In the genomic region with DNA sequence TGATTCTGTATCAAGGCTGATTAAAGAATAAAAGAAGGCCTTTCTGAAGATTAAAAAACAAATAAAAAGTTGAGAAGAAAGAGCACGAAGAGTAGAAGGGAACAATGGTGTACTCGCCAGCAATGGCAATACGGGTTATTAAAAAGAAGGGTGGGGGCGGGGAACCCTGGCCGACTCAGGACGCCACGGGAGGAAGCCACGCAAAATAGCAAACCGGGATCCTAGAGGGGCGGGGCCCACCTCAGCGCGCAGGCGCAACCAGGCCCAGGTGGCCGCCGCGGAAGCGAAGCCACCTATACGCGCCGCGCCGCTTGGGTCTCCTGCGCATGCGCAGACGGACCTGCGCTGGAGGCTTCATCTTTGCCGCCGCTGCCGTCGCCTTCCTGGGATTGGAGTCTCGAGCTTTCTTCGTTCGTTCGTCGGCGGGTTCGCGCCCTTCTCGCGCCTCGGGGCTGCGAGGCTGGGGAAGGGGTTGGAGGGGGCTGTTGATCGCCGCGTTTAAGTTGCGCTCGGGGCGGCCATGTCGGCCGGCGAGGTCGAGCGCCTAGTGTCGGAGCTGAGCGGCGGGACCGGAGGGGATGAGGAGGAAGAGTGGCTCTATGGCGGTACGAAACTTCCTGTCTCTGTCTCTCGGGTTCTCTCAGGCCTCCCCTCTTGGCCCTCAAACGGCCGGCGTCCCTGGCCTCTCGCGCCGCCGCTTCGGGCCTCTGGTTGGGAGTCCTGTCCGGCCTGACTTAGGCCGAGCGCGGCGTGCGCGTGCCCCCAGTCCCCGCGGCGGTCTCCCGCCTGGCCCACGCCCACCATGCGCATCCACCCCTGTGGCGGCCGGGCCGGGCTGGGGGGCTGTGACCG, we compare ENCODE assay signal across 1 cellular context.
TF ChIP-seq lines count a peak whose summit lies in the region.

A gene with protein sequence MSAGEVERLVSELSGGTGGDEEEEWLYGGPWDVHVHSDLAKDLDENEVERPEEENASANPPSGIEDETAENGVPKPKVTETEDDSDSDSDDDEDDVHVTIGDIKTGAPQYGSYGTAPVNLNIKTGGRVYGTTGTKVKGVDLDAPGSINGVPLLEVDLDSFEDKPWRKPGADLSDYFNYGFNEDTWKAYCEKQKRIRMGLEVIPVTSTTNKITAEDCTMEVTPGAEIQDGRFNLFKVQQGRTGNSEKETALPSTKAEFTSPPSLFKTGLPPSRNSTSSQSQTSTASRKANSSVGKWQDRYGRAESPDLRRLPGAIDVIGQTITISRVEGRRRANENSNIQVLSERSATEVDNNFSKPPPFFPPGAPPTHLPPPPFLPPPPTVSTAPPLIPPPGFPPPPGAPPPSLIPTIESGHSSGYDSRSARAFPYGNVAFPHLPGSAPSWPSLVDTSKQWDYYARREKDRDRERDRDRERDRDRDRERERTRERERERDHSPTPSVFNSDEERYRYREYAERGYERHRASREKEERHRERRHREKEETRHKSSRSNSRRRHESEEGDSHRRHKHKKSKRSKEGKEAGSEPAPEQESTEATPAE (plus strand): TSS at position 323 of the 852 bp plus-strand sequence. CDS start 198 bp downstream, at position 521.

TF ChIP-seq in HepG2, 621 proteins besides CTCF, POLR2A, EP300 and RAD21 (continued from another document and continues in another):
- TF ChIP-seq, protein P1, sequence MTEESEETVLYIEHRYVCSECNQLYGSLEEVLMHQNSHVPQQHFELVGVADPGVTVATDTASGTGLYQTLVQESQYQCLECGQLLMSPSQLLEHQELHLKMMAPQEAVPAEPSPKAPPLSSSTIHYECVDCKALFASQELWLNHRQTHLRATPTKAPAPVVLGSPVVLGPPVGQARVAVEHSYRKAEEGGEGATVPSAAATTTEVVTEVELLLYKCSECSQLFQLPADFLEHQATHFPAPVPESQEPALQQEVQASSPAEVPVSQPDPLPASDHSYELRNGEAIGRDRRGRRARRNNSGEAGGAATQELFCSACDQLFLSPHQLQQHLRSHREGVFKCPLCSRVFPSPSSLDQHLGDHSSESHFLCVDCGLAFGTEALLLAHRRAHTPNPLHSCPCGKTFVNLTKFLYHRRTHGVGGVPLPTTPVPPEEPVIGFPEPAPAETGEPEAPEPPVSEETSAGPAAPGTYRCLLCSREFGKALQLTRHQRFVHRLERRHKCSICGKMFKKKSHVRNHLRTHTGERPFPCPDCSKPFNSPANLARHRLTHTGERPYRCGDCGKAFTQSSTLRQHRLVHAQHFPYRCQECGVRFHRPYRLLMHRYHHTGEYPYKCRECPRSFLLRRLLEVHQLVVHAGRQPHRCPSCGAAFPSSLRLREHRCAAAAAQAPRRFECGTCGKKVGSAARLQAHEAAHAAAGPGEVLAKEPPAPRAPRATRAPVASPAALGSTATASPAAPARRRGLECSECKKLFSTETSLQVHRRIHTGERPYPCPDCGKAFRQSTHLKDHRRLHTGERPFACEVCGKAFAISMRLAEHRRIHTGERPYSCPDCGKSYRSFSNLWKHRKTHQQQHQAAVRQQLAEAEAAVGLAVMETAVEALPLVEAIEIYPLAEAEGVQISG (CRISPR knock-in tag; IDR thresholded peaks at IDR 0.05) = peak; percentile 55; the same call in 1 of the 2 replicates
- TF ChIP-seq ZNF879 (CRISPR knock-in tag; IDR thresholded peaks at IDR 0.05) (no peak), ELF3 (CRISPR knock-in tag; IDR thresholded peaks at IDR 0.05) (peak; percentile 66), ZNF678 (CRISPR knock-in tag; IDR thresholded peaks at IDR 0.05) (no peak; the same call in 1 of the 2 replicates), ZNF30 (CRISPR knock-in tag; IDR thresholded peaks at IDR 0.05) (no peak), ZNF121 (CRISPR knock-in tag; IDR thresholded peaks at IDR 0.05) (no peak), ZNF224 (CRISPR knock-in tag; IDR thresholded peaks at IDR 0.05) (0 out of 2 replicates have a peak, but pooled peaks have one; percentile 72), ZBTB21 (CRISPR knock-in tag; IDR thresholded peaks at IDR 0.05) (0 out of 2 replicates have a peak, but pooled peaks have one; percentile 13), IRF2 (CRISPR knock-in tag; IDR thresholded peaks at IDR 0.05) (peak; percentile 42; the same call in 1 of the 2 replicates), ZNF850 (CRISPR knock-in tag; conservative IDR thresholded peaks at IDR 0.05) (no peak), SRY (CRISPR knock-in tag; IDR thresholded peaks at IDR 0.05) (0 out of 2 replicates have a peak, but pooled peaks have one; percentile 41), MZF1 (CRISPR knock-in tag; IDR thresholded peaks at IDR 0.05; ENCODE audit: borderline replicate concordance) (no peak), BORCS8-MEF2B (CRISPR knock-in tag; IDR thresholded peaks at IDR 0.05) (no peak; the same call in 1 of the 2 replicates), ZBTB8A (CRISPR knock-in tag; IDR thresholded peaks at IDR 0.05; ENCODE audit: borderline replicate concordance, low read depth) (no peak), SKI (IDR thresholded peaks at IDR 0.05; ENCODE audit: partially characterized antibody) (peak; percentile 23), FOXP1 (IDR thresholded peaks at IDR 0.05) (no peak), FOXP1 (CRISPR knock-in tag; IDR thresholded peaks at IDR 0.05) (no peak), AGO2 (optimal IDR thresholded peaks at IDR 0.05; ENCODE audit: low read depth, low read length) (peak; percentile 67), AGO1 (IDR thresholded peaks at IDR 0.05; ENCODE audit: low read depth, low read length, poor library complexity, severe bottlenecking) (peak; percentile 54), ZNF629 (CRISPR knock-in tag; conservative IDR thresholded peaks at IDR 0.05) (no peak), ZNF501 (CRISPR knock-in tag; IDR thresholded peaks at IDR 0.05) (peak; percentile 91), DNMT1 (CRISPR knock-in tag; IDR thresholded peaks at IDR 0.05) (no peak)
- TF ChIP-seq, protein P2, sequence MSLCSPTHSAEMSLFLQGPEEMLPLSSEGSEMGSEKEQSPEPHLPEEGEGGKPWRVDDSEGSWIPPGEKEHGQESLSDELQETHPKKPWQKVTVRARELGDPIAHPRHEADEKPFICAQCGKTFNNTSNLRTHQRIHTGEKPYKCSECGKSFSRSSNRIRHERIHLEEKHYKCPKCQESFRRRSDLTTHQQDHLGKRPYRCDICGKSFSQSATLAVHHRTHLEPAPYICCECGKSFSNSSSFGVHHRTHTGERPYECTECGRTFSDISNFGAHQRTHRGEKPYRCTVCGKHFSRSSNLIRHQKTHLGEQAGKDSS (CRISPR knock-in tag; IDR thresholded peaks at IDR 0.05; ENCODE audit: borderline replicate concordance, low read depth) = peak; percentile 84
- TF ChIP-seq, protein P3, sequence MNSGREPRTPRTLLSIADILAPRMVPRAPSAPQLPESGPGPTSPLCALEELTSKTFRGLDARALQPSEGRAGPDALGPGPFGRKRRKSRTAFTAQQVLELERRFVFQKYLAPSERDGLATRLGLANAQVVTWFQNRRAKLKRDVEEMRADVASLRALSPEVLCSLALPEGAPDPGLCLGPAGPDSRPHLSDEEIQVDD (CRISPR knock-in tag; IDR thresholded peaks at IDR 0.05; ENCODE audit: borderline replicate concordance) = no peak
- TF ChIP-seq, protein P4, sequence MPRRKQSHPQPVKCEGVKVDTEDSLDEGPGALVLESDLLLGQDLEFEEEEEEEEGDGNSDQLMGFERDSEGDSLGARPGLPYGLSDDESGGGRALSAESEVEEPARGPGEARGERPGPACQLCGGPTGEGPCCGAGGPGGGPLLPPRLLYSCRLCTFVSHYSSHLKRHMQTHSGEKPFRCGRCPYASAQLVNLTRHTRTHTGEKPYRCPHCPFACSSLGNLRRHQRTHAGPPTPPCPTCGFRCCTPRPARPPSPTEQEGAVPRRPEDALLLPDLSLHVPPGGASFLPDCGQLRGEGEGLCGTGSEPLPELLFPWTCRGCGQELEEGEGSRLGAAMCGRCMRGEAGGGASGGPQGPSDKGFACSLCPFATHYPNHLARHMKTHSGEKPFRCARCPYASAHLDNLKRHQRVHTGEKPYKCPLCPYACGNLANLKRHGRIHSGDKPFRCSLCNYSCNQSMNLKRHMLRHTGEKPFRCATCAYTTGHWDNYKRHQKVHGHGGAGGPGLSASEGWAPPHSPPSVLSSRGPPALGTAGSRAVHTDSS (CRISPR knock-in tag; conservative IDR thresholded peaks at IDR 0.05) = no peak
- TF ChIP-seq, protein P5, sequence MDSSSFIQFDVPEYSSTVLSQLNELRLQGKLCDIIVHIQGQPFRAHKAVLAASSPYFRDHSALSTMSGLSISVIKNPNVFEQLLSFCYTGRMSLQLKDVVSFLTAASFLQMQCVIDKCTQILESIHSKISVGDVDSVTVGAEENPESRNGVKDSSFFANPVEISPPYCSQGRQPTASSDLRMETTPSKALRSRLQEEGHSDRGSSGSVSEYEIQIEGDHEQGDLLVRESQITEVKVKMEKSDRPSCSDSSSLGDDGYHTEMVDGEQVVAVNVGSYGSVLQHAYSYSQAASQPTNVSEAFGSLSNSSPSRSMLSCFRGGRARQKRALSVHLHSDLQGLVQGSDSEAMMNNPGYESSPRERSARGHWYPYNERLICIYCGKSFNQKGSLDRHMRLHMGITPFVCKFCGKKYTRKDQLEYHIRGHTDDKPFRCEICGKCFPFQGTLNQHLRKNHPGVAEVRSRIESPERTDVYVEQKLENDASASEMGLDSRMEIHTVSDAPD (CRISPR knock-in tag; IDR thresholded peaks at IDR 0.05) = no peak; the same call in 1 of the 2 replicates
- TF ChIP-seq, protein P6, sequence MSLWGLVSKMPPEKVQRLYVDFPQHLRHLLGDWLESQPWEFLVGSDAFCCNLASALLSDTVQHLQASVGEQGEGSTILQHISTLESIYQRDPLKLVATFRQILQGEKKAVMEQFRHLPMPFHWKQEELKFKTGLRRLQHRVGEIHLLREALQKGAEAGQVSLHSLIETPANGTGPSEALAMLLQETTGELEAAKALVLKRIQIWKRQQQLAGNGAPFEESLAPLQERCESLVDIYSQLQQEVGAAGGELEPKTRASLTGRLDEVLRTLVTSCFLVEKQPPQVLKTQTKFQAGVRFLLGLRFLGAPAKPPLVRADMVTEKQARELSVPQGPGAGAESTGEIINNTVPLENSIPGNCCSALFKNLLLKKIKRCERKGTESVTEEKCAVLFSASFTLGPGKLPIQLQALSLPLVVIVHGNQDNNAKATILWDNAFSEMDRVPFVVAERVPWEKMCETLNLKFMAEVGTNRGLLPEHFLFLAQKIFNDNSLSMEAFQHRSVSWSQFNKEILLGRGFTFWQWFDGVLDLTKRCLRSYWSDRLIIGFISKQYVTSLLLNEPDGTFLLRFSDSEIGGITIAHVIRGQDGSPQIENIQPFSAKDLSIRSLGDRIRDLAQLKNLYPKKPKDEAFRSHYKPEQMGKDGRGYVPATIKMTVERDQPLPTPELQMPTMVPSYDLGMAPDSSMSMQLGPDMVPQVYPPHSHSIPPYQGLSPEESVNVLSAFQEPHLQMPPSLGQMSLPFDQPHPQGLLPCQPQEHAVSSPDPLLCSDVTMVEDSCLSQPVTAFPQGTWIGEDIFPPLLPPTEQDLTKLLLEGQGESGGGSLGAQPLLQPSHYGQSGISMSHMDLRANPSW (CRISPR knock-in tag; IDR thresholded peaks at IDR 0.05; ENCODE audit: borderline replicate concordance) = peak; percentile 13; the same call in 1 of the 2 replicates
- TF ChIP-seq, protein P7, sequence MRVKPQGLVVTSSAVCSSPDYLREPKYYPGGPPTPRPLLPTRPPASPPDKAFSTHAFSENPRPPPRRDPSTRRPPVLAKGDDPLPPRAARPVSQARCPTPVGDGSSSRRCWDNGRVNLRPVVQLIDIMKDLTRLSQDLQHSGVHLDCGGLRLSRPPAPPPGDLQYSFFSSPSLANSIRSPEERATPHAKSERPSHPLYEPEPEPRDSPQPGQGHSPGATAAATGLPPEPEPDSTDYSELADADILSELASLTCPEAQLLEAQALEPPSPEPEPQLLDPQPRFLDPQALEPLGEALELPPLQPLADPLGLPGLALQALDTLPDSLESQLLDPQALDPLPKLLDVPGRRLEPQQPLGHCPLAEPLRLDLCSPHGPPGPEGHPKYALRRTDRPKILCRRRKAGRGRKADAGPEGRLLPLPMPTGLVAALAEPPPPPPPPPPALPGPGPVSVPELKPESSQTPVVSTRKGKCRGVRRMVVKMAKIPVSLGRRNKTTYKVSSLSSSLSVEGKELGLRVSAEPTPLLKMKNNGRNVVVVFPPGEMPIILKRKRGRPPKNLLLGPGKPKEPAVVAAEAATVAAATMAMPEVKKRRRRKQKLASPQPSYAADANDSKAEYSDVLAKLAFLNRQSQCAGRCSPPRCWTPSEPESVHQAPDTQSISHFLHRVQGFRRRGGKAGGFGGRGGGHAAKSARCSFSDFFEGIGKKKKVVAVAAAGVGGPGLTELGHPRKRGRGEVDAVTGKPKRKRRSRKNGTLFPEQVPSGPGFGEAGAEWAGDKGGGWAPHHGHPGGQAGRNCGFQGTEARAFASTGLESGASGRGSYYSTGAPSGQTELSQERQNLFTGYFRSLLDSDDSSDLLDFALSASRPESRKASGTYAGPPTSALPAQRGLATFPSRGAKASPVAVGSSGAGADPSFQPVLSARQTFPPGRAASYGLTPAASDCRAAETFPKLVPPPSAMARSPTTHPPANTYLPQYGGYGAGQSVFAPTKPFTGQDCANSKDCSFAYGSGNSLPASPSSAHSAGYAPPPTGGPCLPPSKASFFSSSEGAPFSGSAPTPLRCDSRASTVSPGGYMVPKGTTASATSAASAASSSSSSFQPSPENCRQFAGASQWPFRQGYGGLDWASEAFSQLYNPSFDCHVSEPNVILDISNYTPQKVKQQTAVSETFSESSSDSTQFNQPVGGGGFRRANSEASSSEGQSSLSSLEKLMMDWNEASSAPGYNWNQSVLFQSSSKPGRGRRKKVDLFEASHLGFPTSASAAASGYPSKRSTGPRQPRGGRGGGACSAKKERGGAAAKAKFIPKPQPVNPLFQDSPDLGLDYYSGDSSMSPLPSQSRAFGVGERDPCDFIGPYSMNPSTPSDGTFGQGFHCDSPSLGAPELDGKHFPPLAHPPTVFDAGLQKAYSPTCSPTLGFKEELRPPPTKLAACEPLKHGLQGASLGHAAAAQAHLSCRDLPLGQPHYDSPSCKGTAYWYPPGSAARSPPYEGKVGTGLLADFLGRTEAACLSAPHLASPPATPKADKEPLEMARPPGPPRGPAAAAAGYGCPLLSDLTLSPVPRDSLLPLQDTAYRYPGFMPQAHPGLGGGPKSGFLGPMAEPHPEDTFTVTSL (CRISPR knock-in tag; IDR thresholded peaks at IDR 0.05; ENCODE audit: borderline replicate concordance) = peak; percentile 42; the same call in 1 of the 2 replicates
- TF ChIP-seq, protein P8, sequence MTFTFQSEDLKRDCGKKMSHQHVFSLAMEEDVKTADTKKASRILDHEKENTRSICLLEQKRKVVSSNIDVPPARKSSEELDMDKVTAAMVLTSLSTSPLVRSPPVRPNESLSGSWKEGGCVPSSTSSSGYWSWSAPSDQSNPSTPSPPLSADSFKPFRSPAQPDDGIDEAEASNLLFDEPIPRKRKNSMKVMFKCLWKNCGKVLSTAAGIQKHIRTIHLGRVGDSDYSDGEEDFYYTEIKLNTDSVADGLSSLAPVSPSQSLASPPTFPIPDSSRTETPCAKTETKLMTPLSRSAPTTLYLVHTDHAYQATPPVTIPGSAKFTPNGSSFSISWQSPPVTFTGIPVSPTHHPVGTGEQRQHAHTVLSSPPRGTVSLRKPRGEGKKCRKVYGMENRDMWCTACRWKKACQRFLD (CRISPR knock-in tag; IDR thresholded peaks at IDR 0.05; ENCODE audit: borderline replicate concordance) = peak; percentile 93
- TF ChIP-seq, protein P9, sequence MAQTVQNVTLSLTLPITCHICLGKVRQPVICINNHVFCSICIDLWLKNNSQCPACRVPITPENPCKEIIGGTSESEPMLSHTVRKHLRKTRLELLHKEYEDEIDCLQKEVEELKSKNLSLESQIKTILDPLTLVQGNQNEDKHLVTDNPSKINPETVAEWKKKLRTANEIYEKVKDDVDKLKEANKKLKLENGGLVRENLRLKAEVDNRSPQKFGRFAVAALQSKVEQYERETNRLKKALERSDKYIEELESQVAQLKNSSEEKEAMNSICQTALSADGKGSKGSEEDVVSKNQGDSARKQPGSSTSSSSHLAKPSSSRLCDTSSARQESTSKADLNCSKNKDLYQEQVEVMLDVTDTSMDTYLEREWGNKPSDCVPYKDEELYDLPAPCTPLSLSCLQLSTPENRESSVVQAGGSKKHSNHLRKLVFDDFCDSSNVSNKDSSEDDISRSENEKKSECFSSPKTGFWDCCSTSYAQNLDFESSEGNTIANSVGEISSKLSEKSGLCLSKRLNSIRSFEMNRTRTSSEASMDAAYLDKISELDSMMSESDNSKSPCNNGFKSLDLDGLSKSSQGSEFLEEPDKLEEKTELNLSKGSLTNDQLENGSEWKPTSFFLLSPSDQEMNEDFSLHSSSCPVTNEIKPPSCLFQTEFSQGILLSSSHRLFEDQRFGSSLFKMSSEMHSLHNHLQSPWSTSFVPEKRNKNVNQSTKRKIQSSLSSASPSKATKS (CRISPR knock-in tag; IDR thresholded peaks at IDR 0.05) = no peak
